2 cellular contexts compared by ENCODE assay signal in the genomic region with DNA sequence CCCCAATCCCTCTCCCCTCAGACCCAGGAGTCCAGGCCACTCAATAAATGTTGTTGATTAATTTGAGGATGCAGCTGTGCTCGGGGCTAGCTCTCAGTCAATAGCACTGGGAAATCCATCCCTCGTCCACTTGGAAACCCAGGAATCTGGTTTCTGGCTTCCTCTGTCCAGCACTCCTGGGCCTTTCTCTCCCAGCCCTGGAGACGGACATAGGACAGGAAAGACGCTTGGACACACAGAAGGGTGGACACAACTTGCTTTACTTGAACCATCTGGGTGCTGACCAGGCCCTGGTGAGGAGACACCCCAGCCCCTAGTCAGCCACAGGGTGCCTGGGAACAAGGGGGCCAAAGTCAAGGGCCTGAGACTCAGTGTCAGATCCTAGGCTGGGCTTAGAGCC.
TF ChIP-seq lines count a peak whose summit lies in the region.

No MANE protein-coding gene starts in this region.

TF ChIP-seq in Ishikawa, 13 proteins besides CTCF, POLR2A, EP300 and RAD21:
- TF ChIP-seq TAF1 (IDR thresholded peaks at IDR 0.05; ENCODE audit: low read depth) (no peak), REST (IDR thresholded peaks at IDR 0.05; ENCODE audit: low read depth) (peak; percentile 45; the same call in 1 of the 2 replicates)

TF ChIP-seq in K562, 482 proteins besides CTCF, POLR2A, EP300 and RAD21:
- TF ChIP-seq NFRKB (IDR thresholded peaks at IDR 0.05; ENCODE audit: low read depth): 0 out of 2 replicates have a peak, but pooled peaks have one; percentile 34
- TF ChIP-seq MTF1 (CRISPR knock-in tag; IDR thresholded peaks at IDR 0.05; ENCODE audit: borderline replicate concordance): no peak
- TF ChIP-seq MIER1 (IDR thresholded peaks at IDR 0.05; ENCODE audit: low read depth): peak; percentile 45; the same call in 1 of the 2 replicates
